ENCODE assay signal across 14 cellular contexts in genomic region chr2:145813481-145813880, GRCh38.
"Had no signal": no experiment of that assay in that cellular context is flagged by ENCODE, and none has a peak within 500 bp of the region (broad histone marks: within the 10 kb centered on the region; RNA-seq: fewer than 3 reads in every experiment).

No MANE protein-coding gene starts in this region.

- DNase-seq: activated CD4-positive, alpha-beta T cell treated with anti-CD3 and anti-CD28 coated beads for 36 hours; activated CD8-positive, alpha-beta memory T cell treated with anti-CD3 and anti-CD28 coated beads, Interleukin-2, amount 50 U/mL, for 48 hours; activated CD8-positive, alpha-beta T cell treated with anti-CD3 and anti-CD28 coated beads, Interleukin-2, amount 10 ng/mL, durations not matched to agents 7 days and 5 days; activated naive CD4-positive, alpha-beta T cell; hypothalamus; left cardiac atrium; posterior cingulate gyrus; right cardiac atrium; stimulated activated CD4-positive, alpha-beta T cell treated with anti-CD3 and anti-CD28 coated beads, Interleukin-2, amount 100 ng/mL, for 24 hours; stimulated activated naive CD4-positive, alpha-beta T cell treated with Interleukin-2 at 50 U/mL for 16 hours; T-helper 9 cell; trophoblast cell had no signal

- H3K27me3 Mint-ChIP-seq: activated CD4-positive, alpha-beta T cell treated with anti-CD3 and anti-CD28 coated beads for 36 hours had no signal

- H2AFZ ChIP-seq: neural progenitor cell had no signal

- H3K27me3 ChIP-seq: neural progenitor cell had no signal

- H3K4me1 Mint-ChIP-seq: activated CD4-positive, alpha-beta T cell treated with anti-CD3 and anti-CD28 coated beads for 36 hours had no signal

- H3K4me1 ChIP-seq: neural progenitor cell had no signal

- H3K9me3 Mint-ChIP-seq: neural progenitor cell had no signal

- H3K36me3 Mint-ChIP-seq: neural progenitor cell had no signal

- H3K4me3 ChIP-seq: neural progenitor cell had no signal

- H3K4me3 Mint-ChIP-seq: activated CD4-positive, alpha-beta T cell treated with anti-CD3 and anti-CD28 coated beads for 36 hours; activated CD8-positive, alpha-beta T cell treated with anti-CD3 and anti-CD28 coated beads, Interleukin-2, amount 10 ng/mL, durations not matched to agents 7 days and 5 days; neural progenitor cell had no signal

- H3K36me3 ChIP-seq: neural progenitor cell had no signal

- H3K27ac Mint-ChIP-seq: activated CD4-positive, alpha-beta T cell treated with anti-CD3 and anti-CD28 coated beads for 36 hours; activated CD8-positive, alpha-beta T cell treated with anti-CD3 and anti-CD28 coated beads, Interleukin-2, amount 10 ng/mL, durations not matched to agents 7 days and 5 days; neural progenitor cell had no signal

- H3K27ac ChIP-seq: neural progenitor cell, VCaP had no signal

- H3K4me2 ChIP-seq: neural progenitor cell had no signal

- H3K9ac ChIP-seq: neural progenitor cell had no signal
